In the genomic region with DNA sequence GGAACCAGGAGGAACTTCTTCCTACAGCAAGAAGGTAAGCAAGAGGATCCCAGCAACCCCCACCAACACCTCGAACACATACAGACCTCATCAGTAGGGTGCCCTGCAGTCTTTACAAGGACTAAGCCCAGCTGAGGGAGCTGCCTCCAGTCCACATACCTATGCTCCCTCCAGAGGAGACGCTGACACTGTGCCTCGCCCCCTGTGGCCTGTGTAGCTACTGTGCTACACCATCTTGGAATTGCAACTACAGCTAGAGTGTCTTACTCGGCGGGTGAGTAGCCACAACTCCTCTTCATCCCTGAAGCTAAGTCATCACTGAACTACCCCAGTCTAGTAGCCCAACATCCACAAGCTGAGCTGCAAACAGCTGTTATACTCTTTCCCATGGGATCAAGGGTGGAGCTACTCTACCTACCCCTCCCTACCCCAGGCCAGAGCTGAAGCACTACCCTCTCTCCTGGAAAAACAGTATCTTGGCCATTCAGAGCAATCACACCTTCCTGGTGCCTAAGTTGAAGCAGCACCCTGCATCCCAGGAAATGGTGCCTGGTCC, we compare ENCODE assay signal across 23 cellular contexts. TPM values are rescaled to one million over a fixed set of nuclear protein-coding genes. Genes with fewer than 3 reads are reported as not detected.
DNase-seq lines count a peak whose midpoint lies in the region; ATAC-seq, FAIRE-seq and TF ChIP-seq lines count a peak whose summit lies in the region.
"Had no signal": no experiment of that assay in that cellular context is flagged by ENCODE, and none has a peak within 500 bp of the region (broad histone marks: within the 10 kb centered on the region; RNA-seq: fewer than 3 reads in every experiment).

No MANE protein-coding gene starts in this region.

- H4K20me1 ChIP-seq in H9 (ENCODE audit: control insufficient read depth, insufficient read depth, insufficient read length): no peaks in the 10 kb centered on the region
- H4K20me1 ChIP-seq in PC-3 (ENCODE audit: low read length): no peaks in the 10 kb centered on the region
- H4K20me1 ChIP-seq: BLaER1 had no signal

- H2BK5ac ChIP-seq in H9 (ENCODE audit: insufficient read length, low read length): no peak overlapping the region

- no peak overlapping the region for H3K4ac ChIP-seq in H9 (ENCODE audit: low read depth, low read length)

- H2AFZ ChIP-seq in H9 (ENCODE audit: low read length): no peak overlapping the region
- H2AFZ ChIP-seq in PC-3 (ENCODE audit: low read length): no peak overlapping the region

- no TSS peak for BruUV-seq in PC-3 (replicated peaks; lab: Mats Ljungman, UMichigan)

- H3K4me2 ChIP-seq in H9 (ENCODE audit: insufficient read depth, insufficient read length, low read length): no peak overlapping the region
- H3K4me2 ChIP-seq in PC-3 (ENCODE audit: low read length): no peak overlapping the region
- H3K4me2 ChIP-seq: A549, BLaER1, KMS-11, SK-N-SH had no signal

- no peak overlapping the region for H4K91ac ChIP-seq in H9 (ENCODE audit: insufficient read length, low read depth, low read length)

- no peaks in the 10 kb centered on the region for H3K27me3 ChIP-seq in H9 (ENCODE audit: insufficient read depth, low read length)
- H3K27me3 ChIP-seq in bronchial epithelial cell (ENCODE audit: control insufficient read depth, insufficient read depth, low read length): no peaks in the 10 kb centered on the region
- H3K27me3 ChIP-seq in PC-3 (ENCODE audit: low read length): no peaks in the 10 kb centered on the region
- H3K27me3 ChIP-seq: BLaER1 had no signal

- TF ChIP-seq CTCF in H9 (conservative IDR thresholded peaks at IDR 0.05) (0 out of 3 replicates have a peak, but pooled peaks have one; percentile 13), bronchial epithelial cell (IDR thresholded peaks at IDR 0.05; ENCODE audit: insufficient read depth, low read length, severe bottlenecking) (no peak), osteocyte (IDR thresholded peaks at IDR 0.05) (no peak), PC-3 (conservative IDR thresholded peaks at IDR 0.05; ENCODE audit: low read depth, low read length) (no peak)

- no peak overlapping the region for H3K56ac ChIP-seq in H9 (ENCODE audit: insufficient read length, low read depth, low read length)

- no peak overlapping the region for H4K8ac ChIP-seq in H9 (replicated peaks; ENCODE audit: insufficient read length, low read depth, low read length)

- no peak overlapping the region for H4K5ac ChIP-seq in H9 (ENCODE audit: insufficient read length, low read depth, low read length)

- no peak overlapping the region for H3K23ac ChIP-seq in H9 (ENCODE audit: insufficient read length, low read depth, low read length)

- H3K79me2 ChIP-seq in H9 (ENCODE audit: insufficient read depth, low read length): no peaks in the 10 kb centered on the region
- H3K79me2 ChIP-seq in PC-3 (ENCODE audit: low read length): no peaks in the 10 kb centered on the region

- H2BK15ac ChIP-seq in H9 (ENCODE audit: low read depth, low read length): no peak overlapping the region

- H3K9me2 ChIP-seq in PC-3 (replicated peaks; ENCODE audit: low read length): no peaks in the 10 kb centered on the region; the same call in 1 of the 2 replicates
- H3K9me2 ChIP-seq: SK-N-SH had no signal

- peaks cover 19% of the 10 kb centered on the region for H3K27me3 Mint-ChIP-seq in H9 (ENCODE audit: low read depth)
- peaks cover 60% of the 10 kb centered on the region for H3K27me3 Mint-ChIP-seq in osteocyte (ENCODE audit: unreplicated experiment)

- H3K27ac Mint-ChIP-seq in H9 (no peak overlapping the region), osteocyte (ENCODE audit: unreplicated experiment) (no peak overlapping the region)
- H3K27ac Mint-ChIP-seq: CD8-positive, alpha-beta T cell had no signal

- intact Hi-C loops in PC-3 (cut with micrococcal nuclease): loop anchor here (2.0 kb wide), 1 partner anchor 21 kb away; no protein-coding TSS in a partner anchor

- POLR2A ChIA-PET in PC-3 (lab: Charles Lee; ENCODE audit: unreplicated experiment): no interaction called here

- H3K4me1 Mint-ChIP-seq in H9 (peaks cover 3 to 9% of the 10 kb centered on the region in 2 experiments; a peak in 1 of 4 replicates), osteocyte (ENCODE audit: unreplicated experiment) (no peaks in the 10 kb centered on the region)

- ATAC-seq in PC-3: no peak
- ATAC-seq: CD8-positive, alpha-beta T cell had no signal

- H2BK20ac ChIP-seq in H9 (ENCODE audit: low read depth, low read length, poor library complexity, severe bottlenecking): no peak overlapping the region

- H3K4me3 Mint-ChIP-seq in H9: no peak overlapping the region
- H3K4me3 Mint-ChIP-seq in osteocyte (ENCODE audit: unreplicated experiment): no peak overlapping the region
- H3K4me3 Mint-ChIP-seq: CD8-positive, alpha-beta T cell had no signal

- WGBS in H9 (ENCODE audit: extremely low coverage, insufficient read length, low lambda C conversion rate): no CpG with 5 or more reads among the region's 5 CpGs

- no peak overlapping the region for H2AK5ac ChIP-seq in H9 (ENCODE audit: insufficient read length, low read length)

- no peaks in the 10 kb centered on the region; a peak in 1 of 5 replicates for H3K9me3 Mint-ChIP-seq in H9
- peaks cover 19% of the 10 kb centered on the region for H3K9me3 Mint-ChIP-seq in osteocyte (ENCODE audit: unreplicated experiment)
- H3K9me3 Mint-ChIP-seq: CD8-positive, alpha-beta T cell had no signal

- H3K9me3 ChIP-seq in H9 (ENCODE audit: control insufficient read depth, low read depth, low read length) (no peaks in the 10 kb centered on the region), PC-3 (ENCODE audit: low read length) (no peaks in the 10 kb centered on the region)
- H3K9me3 ChIP-seq: SK-N-SH had no signal

- no peaks in the 10 kb centered on the region for H3K23me2 ChIP-seq in H9 (ENCODE audit: insufficient read length, low read depth, low read length, poor library complexity, severe bottlenecking)

- no peak overlapping the region for H2BK12ac ChIP-seq in H9 (ENCODE audit: insufficient read length, low read depth, low read length)

- H3K9ac ChIP-seq in H9 (ENCODE audit: extremely low read depth, insufficient read length, low read length) (no peak overlapping the region), PC-3 (ENCODE audit: low read length) (no peak overlapping the region)
- H3K9ac ChIP-seq: BLaER1, KMS-11, SK-N-SH had no signal

- no peaks in the 10 kb centered on the region for H3F3A ChIP-seq in PC-3 (ENCODE audit: low read length, unreplicated experiment)

- H3K18ac ChIP-seq in H9 (ENCODE audit: insufficient read length, low read depth, low read length): no peak overlapping the region

- no peak overlapping the region for H3K27ac ChIP-seq in H9 (ENCODE audit: insufficient read length, low read depth, low read length)
- H3K27ac ChIP-seq in PC-3 (ENCODE audit: low read length): no peak overlapping the region
- H3K27ac ChIP-seq: A549, BLaER1, KMS-11 had no signal

- no peaks in the 10 kb centered on the region for H3K36me3 ChIP-seq in bronchial epithelial cell (ENCODE audit: control insufficient read depth, insufficient read depth, low read length)
- H3K36me3 ChIP-seq in PC-3 (ENCODE audit: low read depth, low read length): no peaks in the 10 kb centered on the region
- H3K36me3 ChIP-seq: BLaER1 had no signal

- H3K14ac ChIP-seq in H9 (ENCODE audit: insufficient read depth, low read length): no peak overlapping the region

- H3K36me3 Mint-ChIP-seq in H9 (ENCODE audit: insufficient read depth in 1 of 3, low read depth in 3 of 3) (no peaks in the 10 kb centered on the region), osteocyte (ENCODE audit: unreplicated experiment) (no peaks in the 10 kb centered on the region)
- H3K36me3 Mint-ChIP-seq: CD8-positive, alpha-beta T cell had no signal

- no peak overlapping the region for H3T11ph ChIP-seq in H9 (ENCODE audit: low read length)

- H2BK120ac ChIP-seq in H9 (ENCODE audit: low read depth, low read length, poor library complexity, severe bottlenecking): no peak overlapping the region

- H3K79me1 ChIP-seq in H9 (ENCODE audit: insufficient read depth, low read depth, low read length, poor library complexity, severe bottlenecking): no peaks in the 10 kb centered on the region

- CTCF ChIA-PET in PC-3 (lab: Charles Lee): no interaction called here

- peak; percentile 83 for FAIRE-seq in bronchial epithelial cell (lab: Jason Lieb, UNC)
- FAIRE-seq: A549, GM12878, GM19239, H1 had no signal

- no peak overlapping the region for H3K4me3 ChIP-seq in bronchial epithelial cell (ENCODE audit: low read depth, low read length)
- H3K4me3 ChIP-seq in PC-3 (ENCODE audit: low read length): no peak overlapping the region
- H3K4me3 ChIP-seq: A549, BLaER1, GM12878 had no signal

- H3K4me1 ChIP-seq in H9 (ENCODE audit: insufficient read depth, low read length) (no peaks in the 10 kb centered on the region), PC-3 (ENCODE audit: insufficient read depth, low read length) (peaks cover 21% of the 10 kb centered on the region)

- DNase-seq in H9 (peak; percentile 43), bronchial epithelial cell (ENCODE audit: low read depth) (no peak), islet precursor cell (peak; percentile 45), osteocyte (ENCODE audit: extremely low spot score, unreplicated experiment) (peak; percentile 74), PC-3 (no peak), NCI-H1417 (lab: John Stamatoyannopoulos, UW) (no peak), CD1c-positive myeloid dendritic cell (ENCODE audit: extremely low spot score) (no peak)
- DNase-seq: DMS53, EL, NCI-H1048, NCI-H146, NCI-H2029 treated with DMSO at 0.1 percent for 48 hours, NCI-H774, RPMI8226, SHP77 treated with DMSO at 0.1 percent for 48 hours, SK-N-SH had no signal

RNA-seq across cellular contexts. Expression of gene CAMK2B, which starts 42.2 kb away (rescaled TPM):
- total RNA-seq in H9 (2021) (0.17 and 0.24 TPM in 2 replicates), bronchial epithelial cell (0.13 TPM in 1 of 2 replicates, not detected in the other), osteocyte (not detected in 2 replicates), PC-3 (2014; rRNA removed) (0.69 and 1.2 TPM in 2 replicates)
- total RNA-seq: CD8-positive, alpha-beta T cell had no signal

Comparison
In these comparisons a context has a peak if more than half of its experiments do, and no peak if none do; other contexts are left out.
1. DNase-seq: peak in H9 (single experiment), islet precursor cell (single experiment) and osteocyte (single experiment); none in bronchial epithelial cell (single experiment), PC-3 (single experiment), NCI-H1417 (0 of 3) and CD1c-positive myeloid dendritic cell (single experiment).